In genomic region chr4:99938243-99938753, GRCh38 we compare ENCODE assay signal across 21 cellular contexts.
"Had no signal": no experiment of that assay in that cellular context is flagged by ENCODE, and none has a peak within 500 bp of the region (broad histone marks: within the 10 kb centered on the region; RNA-seq: fewer than 3 reads in every experiment).

No MANE protein-coding gene starts in this region.

- H3K27me3 Mint-ChIP-seq: naive thymus-derived CD4-positive, alpha-beta T cell had no signal

- H3K27ac ChIP-seq: coronary artery, dorsolateral prefrontal cortex, heart left ventricle, neutrophil, right atrium auricular region, sigmoid colon, skin epidermis, stomach, thoracic aorta, transverse colon had no signal

- H3K27me3 ChIP-seq: dorsolateral prefrontal cortex, heart left ventricle, neutrophil, right atrium auricular region, sigmoid colon, stomach, transverse colon had no signal

- H3K4me3 ChIP-seq: coronary artery, dorsolateral prefrontal cortex, heart left ventricle, right atrium auricular region, sigmoid colon, skin epidermis, stomach, thoracic aorta, transverse colon had no signal

- H3K4me1 ChIP-seq: right atrium auricular region had no signal

- ATAC-seq: esophagus mucosa; heart left ventricle; naive thymus-derived CD4-positive, alpha-beta T cell had no signal

- H3K36me3 ChIP-seq: neutrophil, right atrium auricular region, sigmoid colon had no signal

- FAIRE-seq: islet of Langerhans had no signal

- H3K9me3 ChIP-seq: neutrophil had no signal

- DNase-seq: dorsolateral prefrontal cortex; effector CD8-positive, alpha-beta T cell; heart left ventricle; hippocampal formation; kidney glomerular epithelial cell; mammary epithelial cell; naive thymus-derived CD4-positive, alpha-beta T cell; sigmoid colon; stimulated activated CD4-positive, alpha-beta T cell treated with anti-CD3 and anti-CD28 coated beads, Interleukin-2, amount 100 ng/mL, for 24 hours; stimulated activated CD4-positive, alpha-beta T cell treated with anti-CD3 and anti-CD28 coated beads, Interleukin-4, amount 100 ng/mL, for 4 hours; stimulated activated naive CD4-positive, alpha-beta T cell; stomach; substantia nigra; transverse colon had no signal
